ENCODE assay signal across 25 cellular contexts in genomic region chr16:28596115-28596630, GRCh38. TPM values are rescaled to one million over a fixed set of nuclear protein-coding genes. Genes with fewer than 3 reads are reported as not detected.
A peak's percentile ranks its signal among the peaks of the same experiment; 100 is the strongest.
DNase-seq lines count a peak whose midpoint lies in the region; ATAC-seq and TF ChIP-seq lines count a peak whose summit lies in the region.
"Had no signal": no experiment of that assay in that cellular context is flagged by ENCODE, and none has a peak within 500 bp of the region (broad histone marks: within the 10 kb centered on the region; RNA-seq: fewer than 3 reads in every experiment).

No MANE protein-coding gene starts in this region.

- H3K27ac ChIP-seq in upper lobe of right lung (peak overlapping the region; percentile 72), ascending aorta (no peak overlapping the region)
- H3K27ac ChIP-seq: HL-60, ovary, uterus had no signal

- H3K27ac Mint-ChIP-seq in endothelial cell (ENCODE audit: unreplicated experiment), result no peak overlapping the region
- peak overlapping the region; percentile 84 for H3K27ac Mint-ChIP-seq in neural crest cell (ENCODE audit: unreplicated experiment)
- H3K27ac Mint-ChIP-seq: activated CD4-positive, alpha-beta T cell treated with anti-CD3 and anti-CD28 coated beads for 36 hours; activated T-helper 2 cell treated with anti-CD3 and anti-CD28 coated beads, Interferon-gamma antibody, Interleukin-2, Interleukin-4, amounts not matched to agents 10 μg/mL and 5 μg/mL and 100 μg/mL, durations not matched to agents 14 hours and 24 hours and 36 hours; CD4-positive, alpha-beta T cell; stimulated activated naive CD8-positive, alpha-beta T cell treated with anti-CD3 and anti-CD28 coated beads, Interleukin-15, amount 100 ng/mL, for 72 hours had no signal

- H3K27me3 Mint-ChIP-seq in endothelial cell (ENCODE audit: unreplicated experiment) (peaks cover 5% of the 10 kb centered on the region), neural crest cell (ENCODE audit: low read depth) (no peaks in the 10 kb centered on the region)
- H3K27me3 Mint-ChIP-seq: activated CD4-positive, alpha-beta T cell treated with anti-CD3 and anti-CD28 coated beads for 36 hours; CD4-positive, alpha-beta T cell; stimulated activated naive CD8-positive, alpha-beta T cell treated with anti-CD3 and anti-CD28 coated beads, Interleukin-15, amount 100 ng/mL, for 72 hours had no signal

- peaks cover 7% of the 10 kb centered on the region for H3K36me3 Mint-ChIP-seq in endothelial cell (ENCODE audit: low read depth, unreplicated experiment)
- H3K36me3 Mint-ChIP-seq in neural crest cell (ENCODE audit: low read depth), result no peaks in the 10 kb centered on the region

- peak in 1 of 2 donors; percentile 13 for ATAC-seq in left cardiac atrium
- no peak for ATAC-seq in Right ventricle myocardium inferior
- peak; percentile 1 for ATAC-seq in upper lobe of right lung
- ATAC-seq: activated CD4-positive, alpha-beta T cell treated with anti-CD3 and anti-CD28 coated beads for 36 hours; stimulated activated naive CD8-positive, alpha-beta T cell treated with anti-CD3 and anti-CD28 coated beads, Interleukin-15, amount 100 ng/mL, for 72 hours had no signal

- peaks cover 16% of the 10 kb centered on the region for H3K4me1 ChIP-seq in upper lobe of right lung
- no peaks in the 10 kb centered on the region for H3K4me1 ChIP-seq in ascending aorta
- H3K4me1 ChIP-seq: uterus had no signal

- H3K9me3 Mint-ChIP-seq in endothelial cell (ENCODE audit: unreplicated experiment), result no peaks in the 10 kb centered on the region
- H3K9me3 Mint-ChIP-seq in neural crest cell, result no peaks in the 10 kb centered on the region
- H3K9me3 Mint-ChIP-seq: activated T-helper 2 cell treated with anti-CD3 and anti-CD28 coated beads, Interferon-gamma antibody, Interleukin-2, Interleukin-4, amounts not matched to agents 10 μg/mL and 5 μg/mL and 100 μg/mL, durations not matched to agents 14 hours and 24 hours and 36 hours; CD4-positive, alpha-beta T cell; stimulated activated naive CD8-positive, alpha-beta T cell treated with anti-CD3 and anti-CD28 coated beads, Interleukin-15, amount 100 ng/mL, for 72 hours had no signal

- peaks cover 5% of the 10 kb centered on the region for H3K36me3 ChIP-seq in upper lobe of right lung
- H3K36me3 ChIP-seq in ascending aorta, result peaks cover 5 to 8% of the 10 kb centered on the region in 2 donors
- H3K36me3 ChIP-seq: ovary, uterus had no signal

- peaks cover 18% of the 10 kb centered on the region for H3K4me1 Mint-ChIP-seq in endothelial cell (ENCODE audit: unreplicated experiment)
- peaks cover 16% of the 10 kb centered on the region for H3K4me1 Mint-ChIP-seq in neural crest cell
- H3K4me1 Mint-ChIP-seq: activated CD4-positive, alpha-beta T cell treated with anti-CD3 and anti-CD28 coated beads for 36 hours had no signal

- peak overlapping the region; percentile 25 for H3K4me3 Mint-ChIP-seq in endothelial cell (ENCODE audit: unreplicated experiment)
- H3K4me3 Mint-ChIP-seq in neural crest cell, result peak overlapping the region; percentile 34
- H3K4me3 Mint-ChIP-seq: activated CD4-positive, alpha-beta T cell treated with anti-CD3 and anti-CD28 coated beads for 36 hours; CD4-positive, alpha-beta T cell had no signal

- H3K9me3 ChIP-seq in upper lobe of right lung, result no peaks in the 10 kb centered on the region
- no peaks in the 10 kb centered on the region for H3K9me3 ChIP-seq in ascending aorta
- H3K9me3 ChIP-seq: adrenal gland, ovary, uterus had no signal

- DNase-seq in left cardiac atrium (peak; percentile 30), Right ventricle myocardium inferior (ENCODE audit: missing footprints) (no peak), endothelial cell (ENCODE audit: low spot score) (no peak), neural crest cell (ENCODE audit: low read depth, low spot score) (no peak), upper lobe of right lung (peak; percentile 70), ascending aorta (ENCODE audit: low spot score in 2 of 2) (no peak), NCI-H748 (lab: John Stamatoyannopoulos, UW; ENCODE audit: unreplicated experiment) (no peak)
- no peak for DNase-seq in activated naive CD4-positive, alpha-beta T cell treated with anti-CD3 and anti-CD28 coated beads, Interleukin-2, amount 50 U/mL, for 16 hours
- DNase-seq: activated CD4-positive, alpha-beta T cell treated with anti-CD3 and anti-CD28 coated beads for 36 hours; adrenal gland; CD4-positive, alpha-beta T cell; DMS79 treated with DMSO at 0.1 percent for 48 hours; erythroblast; NCI-H2029; NCI-H446; NK-92 treated with Interleukin-12 subunit alpha and Interleukin-12 subunit beta, amount 100 ng/mL, for 24 hours; ovary; stimulated activated CD4-positive, alpha-beta T cell treated with anti-CD3 and anti-CD28 coated beads, Interleukin-2, amount 100 ng/mL, for 48 hours; stimulated activated naive CD8-positive, alpha-beta T cell treated with anti-CD3 and anti-CD28 coated beads, Interleukin-15, amount 100 ng/mL, for 72 hours; uterus had no signal

- no peak for TF ChIP-seq CTCF in endothelial cell (IDR thresholded peaks at IDR 0.05; ENCODE audit: unreplicated experiment)
- TF ChIP-seq CTCF in neural crest cell (conservative IDR thresholded peaks at IDR 0.05), result no peak
- TF ChIP-seq CTCF in upper lobe of right lung (IDR thresholded peaks at IDR 0.05), result no peak
- no peak for TF ChIP-seq CTCF in ascending aorta (IDR thresholded peaks at IDR 0.05)

- intact Hi-C loops in left cardiac atrium (cut with DNase I) (no loop called here), Right ventricle myocardium inferior (cut with DNase I) (no loop called here), upper lobe of right lung (cut with DNase I) (no loop called here), ascending aorta (cut with DNase I) (no loop called here)

- H3K4me3 ChIP-seq in upper lobe of right lung (peak overlapping the region; percentile 41), ascending aorta (no peak overlapping the region)
- H3K4me3 ChIP-seq: adrenal gland, ovary, uterus had no signal

- no peaks in the 10 kb centered on the region for H3K27me3 ChIP-seq in upper lobe of right lung
- H3K27me3 ChIP-seq in ascending aorta, result no peaks in the 10 kb centered on the region
- H3K27me3 ChIP-seq: adrenal gland, ovary, uterus had no signal

RNA-seq across cellular contexts. Expression of gene SULT1A2, which starts 0.7 kb away (rescaled TPM):
- total RNA-seq in left cardiac atrium, result 1 to 10 TPM; 1.3 to 2.1 TPM
- 1.8 TPM for total RNA-seq in Right ventricle myocardium inferior
- 2.8 TPM for total RNA-seq in endothelial cell (ENCODE audit: unreplicated experiment)
- total RNA-seq in neural crest cell, result 0.23 TPM in 1 of 2 replicates, not detected in the other
- total RNA-seq in upper lobe of right lung, result 13.0 TPM
- total RNA-seq in ascending aorta, result 4.3 TPM
- total RNA-seq: dermis microvascular lymphatic vessel endothelial cell had no signal

RNA-seq across cellular contexts. Expression of gene SULT1A1, which starts 13.7 kb away (rescaled TPM):
- total RNA-seq in left cardiac atrium, result 10 to 100 TPM; 15.4 to 23.1 TPM
- total RNA-seq in Right ventricle myocardium inferior, result 14.8 TPM
- 5.3 TPM for total RNA-seq in endothelial cell (ENCODE audit: unreplicated experiment)
- total RNA-seq in neural crest cell, result 0.96 and 1.7 TPM in 2 replicates
- total RNA-seq in upper lobe of right lung, result 55.4 TPM
- total RNA-seq in ascending aorta, result 46.2 TPM

RNA-seq across cellular contexts. Expression of gene NPIPB8, which starts 41.7 kb away (rescaled TPM):
- total RNA-seq in left cardiac atrium (under 1 TPM; 0.27 to 0.73 TPM), Right ventricle myocardium inferior (not detected), endothelial cell (ENCODE audit: unreplicated experiment) (0.13 TPM), neural crest cell (not detected in 2 replicates), upper lobe of right lung (2.8 TPM), ascending aorta (not detected)
- total RNA-seq: adrenal gland, frontal cortex, skeletal muscle tissue had no signal

RNA-seq across cellular contexts. Expression of gene SGF29, which starts 42.5 kb away (rescaled TPM):
- 10 to 100 TPM; 14.5 to 15.8 TPM for total RNA-seq in left cardiac atrium
- 20.2 TPM for total RNA-seq in Right ventricle myocardium inferior
- total RNA-seq in endothelial cell (ENCODE audit: unreplicated experiment), result 18.6 TPM
- total RNA-seq in neural crest cell, result 34.4 and 41.1 TPM in 2 replicates
- 33.5 TPM for total RNA-seq in upper lobe of right lung
- total RNA-seq in ascending aorta, result 14.0 TPM

RNA-seq across cellular contexts. Expression of gene NUPR1, which starts 57.4 kb away (rescaled TPM):
- total RNA-seq in left cardiac atrium (10 to 100 TPM; 49.3 to 90.2 TPM), Right ventricle myocardium inferior (49.6 TPM), endothelial cell (ENCODE audit: unreplicated experiment) (not detected), neural crest cell (not detected in 2 replicates), upper lobe of right lung (291 TPM), ascending aorta (290 TPM)
- total RNA-seq: activated CD4-positive, alpha-beta T cell treated with anti-CD3 and anti-CD28 coated beads for 36 hours; activated T-helper 2 cell treated with anti-CD3 and anti-CD28 coated beads, Interferon-gamma antibody, Interleukin-2, Interleukin-4, amounts not matched to agents 10 μg/mL and 5 μg/mL and 100 μg/mL, durations not matched to agents 14 hours and 24 hours and 36 hours; CD4-positive, alpha-beta T cell had no signal

Comparison
In these comparisons a context has a peak if more than half of its experiments do, and no peak if none do; other contexts are left out.
1. DNase-seq: peak in left cardiac atrium (single experiment) and upper lobe of right lung (single experiment); none in Right ventricle myocardium inferior (single experiment), endothelial cell (single experiment), neural crest cell (single experiment), ascending aorta (0 of 2), activated naive CD4-positive, alpha-beta T cell treated with anti-CD3 and anti-CD28 coated beads, Interleukin-2, amount 50 U/mL, for 16 hours (single experiment) and NCI-H748 (single experiment).